Comparison of ENCODE assay signal across 8 cellular contexts in the genomic region with DNA sequence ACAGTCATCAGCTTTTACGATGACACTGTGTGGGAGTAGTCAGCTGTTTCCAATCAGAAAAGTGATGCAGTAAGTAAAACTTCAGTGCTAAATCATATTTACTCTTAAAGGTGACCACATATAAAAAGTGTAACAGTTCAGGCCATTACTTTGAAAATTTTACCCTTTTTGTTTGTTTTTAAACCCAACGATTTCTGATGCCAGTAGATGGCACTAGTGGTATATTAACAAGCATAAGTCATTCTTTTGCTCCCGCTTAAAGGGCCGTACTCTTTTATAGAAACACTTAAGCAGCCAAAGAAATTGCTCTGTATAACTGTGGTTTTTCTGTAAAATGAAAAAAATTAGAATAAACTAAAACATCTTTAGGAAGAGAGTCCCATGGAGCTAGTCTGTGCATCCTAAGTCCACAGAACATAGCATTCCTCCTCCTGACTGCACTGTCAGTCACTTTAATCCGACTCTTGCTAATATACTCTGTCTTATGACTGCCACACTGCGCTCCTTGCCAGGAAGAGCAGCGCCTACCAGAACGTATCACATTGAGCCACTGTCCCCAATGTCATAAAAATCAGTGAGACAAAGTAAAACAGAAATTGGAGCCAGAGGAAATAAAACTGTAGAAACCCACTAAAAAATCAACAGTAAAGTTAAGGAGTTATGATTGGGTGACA. TPM values are rescaled to one million over a fixed set of nuclear protein-coding genes. Genes with fewer than 3 reads are reported as not detected.
DNase-seq lines count a peak whose midpoint lies in the region; ATAC-seq, FAIRE-seq and TF ChIP-seq lines count a peak whose summit lies in the region.

No MANE protein-coding gene starts in this region.

- H3K27me3 ChIP-seq in bronchial epithelial cell (ENCODE audit: control insufficient read depth, insufficient read depth, low read length) (no peaks in the 10 kb centered on the region), tibial nerve (no peaks in the 10 kb centered on the region)

- TF ChIP-seq POLR2A in tibial nerve (IDR thresholded peaks at IDR 0.05): no peak

- no peak overlapping the region for H3K27ac ChIP-seq in tibial nerve

- peak; percentile 55 for ATAC-seq in left colon

- WGBS in tibial nerve, 2 donors: 34 to 36% methylated on average over 8 of the region's 8 CpGs

- H3K36me3 ChIP-seq in bronchial epithelial cell (ENCODE audit: control insufficient read depth, insufficient read depth, low read length): peaks cover 29% of the 10 kb centered on the region
- H3K36me3 ChIP-seq in tibial nerve: peaks cover 0 to 31% (median 0%) of the 10 kb centered on the region in 3 donors

- TF ChIP-seq EP300 in tibial nerve (IDR thresholded peaks at IDR 0.05): no peak

- FAIRE-seq in bronchial epithelial cell (lab: Jason Lieb, UNC): no peak

- no peak overlapping the region for H3K4me3 ChIP-seq in bronchial epithelial cell (ENCODE audit: low read depth, low read length)
- H3K4me3 ChIP-seq in tibial nerve: no peak overlapping the region

- peaks cover 0 to 6% (median 0%) of the 10 kb centered on the region in 4 donors for H3K4me1 ChIP-seq in tibial nerve

- intact Hi-C loops in left colon (cut with DNase I, micrococcal nuclease): loop anchor here in 1 of 2 donors (5.0 kb wide), 2 partner anchors 88 to 168 kb away; no protein-coding TSS in a partner anchor

- H3K9me3 ChIP-seq in tibial nerve: no peaks in the 10 kb centered on the region

- TF ChIP-seq CTCF in GM20000 (IDR thresholded peaks at IDR 0.05; ENCODE audit: extremely low read depth, missing control alignments): no peak
- peak; percentile 38 for TF ChIP-seq CTCF in bronchial epithelial cell (IDR thresholded peaks at IDR 0.05; ENCODE audit: insufficient read depth, low read length, severe bottlenecking)
- TF ChIP-seq CTCF in tibial nerve (IDR thresholded peaks at IDR 0.05): peak; percentile 56 to 73 (median 61)

- DNase-seq in AML-193 (lab: John Stamatoyannopoulos, UW): peak; percentile 72 to 81
- peak; percentile 77 for DNase-seq in GM20000 (ENCODE audit: low spot score)
- DNase-seq in NCI-H748 treated with DMSO at 0.1 percent for 48 hours (lab: John Stamatoyannopoulos, UW): peak; percentile 32
- peak; percentile 56 for DNase-seq in bronchial epithelial cell (ENCODE audit: low read depth)
- DNase-seq in left colon: no peak
- peak in 1 of 2 donors; percentile 67 for DNase-seq in tibial nerve (ENCODE audit: low spot score in 2 of 2)
- DNase-seq in stimulated activated CD4-positive, alpha-beta T cell treated with anti-CD3 and anti-CD28 coated beads, Interleukin-12 subunit alpha, Interleukin-12 subunit beta, amount 100 ng/mL, for 4 hours: no peak
- no peak for DNase-seq in NCI-H446 treated with DMSO at 0.1 percent for 48 hours (lab: John Stamatoyannopoulos, UW)

RNA-seq across cellular contexts. Expression of a gene that starts 25.1 kb away (rescaled TPM):
- total RNA-seq in bronchial epithelial cell: 64.8 and 78.2 TPM in 2 replicates
- 10 to 100 TPM; 90.0 to 95.3 TPM for total RNA-seq in left colon
- total RNA-seq in tibial nerve: 100 to 1,000 TPM; 120 to 243 (median 185) TPM

RNA-seq across cellular contexts. Expression of a gene that starts 51.4 kb away (rescaled TPM):
- total RNA-seq in bronchial epithelial cell (not detected in 2 replicates), left colon (under 1 TPM in 1 of 2 donors, not detected in 1; 0.42 TPM), tibial nerve (not detected)

Comparison
In these comparisons a context has a peak if more than half of its experiments do, and no peak if none do; other contexts are left out.
1. DNase-seq: peak in AML-193 (2 of 2), GM20000 (single experiment), NCI-H748 treated with DMSO at 0.1 percent for 48 hours (single experiment) and bronchial epithelial cell (single experiment); none in left colon (0 of 2), stimulated activated CD4-positive, alpha-beta T cell treated with anti-CD3 and anti-CD28 coated beads, Interleukin-12 subunit alpha, Interleukin-12 subunit beta, amount 100 ng/mL, for 4 hours (single experiment) and NCI-H446 treated with DMSO at 0.1 percent for 48 hours (single experiment).